ENCODE assay signal across 9 cellular contexts in the genomic region with DNA sequence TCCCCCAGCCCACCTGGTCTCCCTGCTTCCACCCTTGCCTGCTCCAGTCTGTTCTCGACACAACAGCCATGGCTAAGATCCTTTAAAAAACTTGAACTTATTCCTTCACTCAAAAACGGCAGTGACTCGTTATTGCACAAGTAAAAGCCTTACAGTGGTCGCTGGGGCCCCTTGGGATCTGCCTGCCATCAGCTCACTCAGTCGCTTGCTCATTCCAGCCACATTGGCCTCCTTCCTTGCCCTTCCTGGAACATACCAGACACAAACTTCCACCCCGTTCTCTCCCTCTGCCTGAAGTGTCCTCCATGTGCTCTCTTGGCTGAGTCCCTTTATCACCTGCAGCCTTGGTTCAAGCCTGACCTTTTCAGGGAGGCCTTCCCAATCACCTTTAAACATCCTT. TPM values are rescaled to one million over a fixed set of nuclear protein-coding genes. Genes with fewer than 3 reads are reported as not detected.
DNase-seq lines count a peak whose midpoint lies in the region; ATAC-seq and TF ChIP-seq lines count a peak whose summit lies in the region.
"Had no signal": no experiment of that assay in that cellular context is flagged by ENCODE, and none has a peak within 500 bp of the region (broad histone marks: within the 10 kb centered on the region; RNA-seq: fewer than 3 reads in every experiment).

No MANE protein-coding gene starts in this region.

- no peaks in the 10 kb centered on the region for H3K27me3 ChIP-seq in RWPE2 (ENCODE audit: insufficient read depth, poor library complexity, severe bottlenecking)
- no peaks in the 10 kb centered on the region for H3K27me3 ChIP-seq in fibroblast of lung (ENCODE audit: control insufficient read depth, insufficient read depth, low read length)
- H3K27me3 ChIP-seq in skeletal muscle satellite cell (ENCODE audit: control insufficient read depth, insufficient read depth, low read length): no peaks in the 10 kb centered on the region

- H3K4me3 Mint-ChIP-seq in T-helper 2 cell treated with Interferon-gamma antibody and Interleukin-4, amounts not matched to agents 5 μg/mL and 100 μg/mL, for 36 hours: peak overlapping the region; percentile 27

- ATAC-seq in RWPE2 (ENCODE audit: low read depth) (no peak), GM19328 (IDR thresholded peaks at IDR 0.05; ENCODE audit: unreplicated experiment) (no peak)

- no peak for DNase-seq in T-helper 2 cell treated with Interferon-gamma antibody and Interleukin-4, amounts not matched to agents 5 μg/mL and 100 μg/mL, for 36 hours (ENCODE audit: low spot score)
- DNase-seq in T-helper 2 cell: no peak
- no peak for DNase-seq in RWPE2 (ENCODE audit: low spot score)
- no peak for DNase-seq in fibroblast of lung (ENCODE audit: low read depth in 2 of 2)
- DNase-seq in NK-92 (lab: John Stamatoyannopoulos, UW; ENCODE audit: unreplicated experiment): no peak
- DNase-seq in stimulated activated CD4-positive, alpha-beta T cell treated with anti-CD3 and anti-CD28 coated beads, Interleukin-2, amount 100 ng/mL, for 48 hours: no peak
- DNase-seq: T-helper 9 cell had no signal

- peak overlapping the region; percentile 23 for H3K27ac ChIP-seq in RWPE2 (ENCODE audit: poor library complexity, severe bottlenecking)
- no peak overlapping the region for H3K27ac ChIP-seq in fibroblast of lung (ENCODE audit: insufficient read depth, low read length)

- no peak overlapping the region for H2AFZ ChIP-seq in fibroblast of lung (ENCODE audit: low read length)

- no peaks in the 10 kb centered on the region for H3K9me3 Mint-ChIP-seq in T-helper 2 cell treated with Interferon-gamma antibody and Interleukin-4, amounts not matched to agents 5 μg/mL and 100 μg/mL, for 36 hours

- peaks cover 5% of the 10 kb centered on the region for H4K20me1 ChIP-seq in fibroblast of lung (ENCODE audit: control insufficient read depth, extremely low read depth, insufficient read depth, low read length)

- H3K4me3 ChIP-seq in RWPE2 (ENCODE audit: severe bottlenecking) (no peak overlapping the region), fibroblast of lung (replicated peaks in 1 of 4; ENCODE audit: control extremely low read depth in 1 of 4, insufficient read depth in 1 of 4, low read depth in 3 of 4, low read length in 4 of 4) (no peak overlapping the region), skeletal muscle satellite cell (ENCODE audit: low read length) (no peak overlapping the region)

- no peaks in the 10 kb centered on the region for H3K36me3 ChIP-seq in RWPE2 (ENCODE audit: low read depth)
- H3K36me3 ChIP-seq in fibroblast of lung (ENCODE audit: control insufficient read depth, insufficient read depth, low read length): no peaks in the 10 kb centered on the region
- H3K36me3 ChIP-seq in skeletal muscle satellite cell (ENCODE audit: insufficient read depth, low read length): no peaks in the 10 kb centered on the region

- peaks cover 55% of the 10 kb centered on the region for H3K4me1 Mint-ChIP-seq in T-helper 2 cell treated with Interferon-gamma antibody and Interleukin-4, amounts not matched to agents 5 μg/mL and 100 μg/mL, for 36 hours (ENCODE audit: low read depth)

- peaks cover 69% of the 10 kb centered on the region for H3K79me2 ChIP-seq in fibroblast of lung (ENCODE audit: control insufficient read depth, insufficient read depth, low read length)

- peak overlapping the region; percentile 76 for H3K27ac Mint-ChIP-seq in T-helper 2 cell treated with Interferon-gamma antibody and Interleukin-4, amounts not matched to agents 5 μg/mL and 100 μg/mL, for 36 hours

- H3K27me3 Mint-ChIP-seq in T-helper 2 cell treated with Interferon-gamma antibody and Interleukin-4, amounts not matched to agents 5 μg/mL and 100 μg/mL, for 36 hours (ENCODE audit: low read depth): no peaks in the 10 kb centered on the region

- H3K9me3 ChIP-seq in RWPE2 (ENCODE audit: severe bottlenecking) (no peaks in the 10 kb centered on the region), fibroblast of lung (ENCODE audit: control insufficient read depth, insufficient read depth, low read depth, low read length) (no peaks in the 10 kb centered on the region), skeletal muscle satellite cell (replicated peaks; ENCODE audit: low read length) (no peaks in the 10 kb centered on the region)

- peaks cover 5% of the 10 kb centered on the region for H3K36me3 Mint-ChIP-seq in T-helper 2 cell treated with Interferon-gamma antibody and Interleukin-4, amounts not matched to agents 5 μg/mL and 100 μg/mL, for 36 hours (ENCODE audit: low read depth)

- H3K4me2 ChIP-seq in fibroblast of lung (ENCODE audit: extremely low read depth, insufficient read depth, low read length) (peak overlapping the region; percentile 66), skeletal muscle satellite cell (ENCODE audit: low read length) (peak overlapping the region; percentile 12)

- H3K4me1 ChIP-seq in RWPE2 (ENCODE audit: insufficient read depth, poor library complexity, severe bottlenecking) (peaks cover 21% of the 10 kb centered on the region), fibroblast of lung (ENCODE audit: control insufficient read depth, extremely low read depth, insufficient read depth, low read length) (peaks cover 2% of the 10 kb centered on the region), skeletal muscle satellite cell (ENCODE audit: control insufficient read depth, insufficient read depth, low read length) (peaks cover 25% of the 10 kb centered on the region)

- no peak overlapping the region for H3K9ac ChIP-seq in fibroblast of lung (ENCODE audit: insufficient read depth, low read length)
- H3K9ac ChIP-seq in skeletal muscle satellite cell (ENCODE audit: low read depth, low read length): no peak overlapping the region

- TF ChIP-seq CTCF in RWPE2 (IDR thresholded peaks at IDR 0.05; ENCODE audit: poor library complexity, severe bottlenecking) (no peak), fibroblast of lung (conservative IDR thresholded peaks at IDR 0.05 in 1 of 2, IDR thresholded peaks at IDR 0.05 in 1 of 2; ENCODE audit: low read depth in 1 of 2, low read length in 2 of 2) (no peak)

RNA-seq across cellular contexts. Expression of gene CCNY, which starts 4.7 kb away (rescaled TPM):
- 34.7 and 38.5 TPM in 2 replicates for total RNA-seq in fibroblast of lung
- 66.4 and 74.5 TPM in 2 replicates for polyA plus RNA-seq in fibroblast of lung
- polyA plus RNA-seq in fibroblast of lung (2012): 40.1 and 53.4 TPM in 2 replicates
- polyA minus RNA-seq in fibroblast of lung (ENCODE audit: low replicate concordance): 19.9 and 87.6 TPM in 2 replicates
- 33.0 and 45.7 TPM in 2 replicates for total RNA-seq in skeletal muscle satellite cell (2012; rRNA removed)
